In the genomic region with DNA sequence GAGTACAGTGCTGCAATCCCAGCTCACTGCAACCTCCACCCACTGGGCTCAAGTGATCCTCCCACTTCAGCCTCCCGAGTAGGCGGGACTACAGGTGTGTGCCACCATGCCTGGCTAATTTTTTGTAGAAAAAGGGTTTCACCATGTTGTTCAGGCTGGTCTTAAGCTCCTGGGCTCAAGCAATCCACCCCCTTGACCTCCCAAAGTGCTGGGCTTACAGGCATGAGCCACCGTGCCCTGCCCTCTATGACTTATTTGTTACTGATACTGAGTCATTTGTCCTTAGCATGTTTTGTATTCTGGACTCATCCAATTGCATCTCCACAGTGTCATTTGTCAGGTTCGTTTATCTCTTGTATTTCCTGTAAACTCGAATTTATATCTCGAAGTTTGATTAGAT, we compare ENCODE assay signal across 25 cellular contexts. TPM values are rescaled to one million over a fixed set of nuclear protein-coding genes. Genes with fewer than 3 reads are reported as not detected.
DNase-seq lines count a peak whose midpoint lies in the region; ATAC-seq and TF ChIP-seq lines count a peak whose summit lies in the region.
"Had no signal": no experiment of that assay in that cellular context is flagged by ENCODE, and none has a peak within 500 bp of the region (broad histone marks: within the 10 kb centered on the region; RNA-seq: fewer than 3 reads in every experiment).

No MANE protein-coding gene starts in this region.

- intact Hi-C loops in PC-3 (cut with micrococcal nuclease) = no loop called here
- intact Hi-C loops in spleen (cut with DNase I; ENCODE audit: low total_unique reads) = no loop called here

- H3K4me1 ChIP-seq in PC-3 (ENCODE audit: insufficient read depth, low read length) (no peaks in the 10 kb centered on the region), spleen (peaks cover 0 to 15% (median 8%) of the 10 kb centered on the region in 6 donors), neuronal stem cell (ENCODE audit: control insufficient read depth in 2 of 2, insufficient read depth in 1 of 2, low read depth in 1 of 2, low read length in 2 of 2) (no peaks in the 10 kb centered on the region)
- H3K4me1 ChIP-seq: adrenal gland, gastrocnemius medialis, neural progenitor cell, upper lobe of right lung had no signal

- H3K23ac ChIP-seq in neuronal stem cell (ENCODE audit: low read depth, low read length, poor library complexity) = no peak overlapping the region

- H2BK12ac ChIP-seq in neuronal stem cell (ENCODE audit: low read length) = no peak overlapping the region

- WGBS in spleen, 5 donors = 66 to 81% (median 70%) methylated on average over 6 of the region's 6 CpGs
- WGBS in neuronal stem cell (ENCODE audit: extremely low coverage in 2 of 2, insufficient read length in 2 of 2, insufficient replicate concordance in 1 of 2), 2 donors = no CpG with 5 or more reads among the region's 6 CpGs

- no peak overlapping the region for H4K8ac ChIP-seq in neuronal stem cell (ENCODE audit: low read depth, low read length)

- DNase-seq in activated CD8-positive, alpha-beta memory T cell treated with anti-CD3 and anti-CD28 coated beads for 24 hours = peak; percentile 58
- no peak for DNase-seq in activated CD8-positive, alpha-beta memory T cell treated with anti-CD3 and anti-CD28 coated beads, Interleukin-2, amount 50 U/mL, for 4 hours
- peak; percentile 24 for DNase-seq in PC-3
- DNase-seq in activated naive CD4-positive, alpha-beta T cell treated with anti-CD3 and anti-CD28 coated beads, Interleukin-2, amount 10 ng/mL, durations not matched to agents 7 days and 5 days = peak; percentile 36
- DNase-seq in spleen = no peak
- no peak for DNase-seq in epidermal melanocyte (ENCODE audit: insufficient read length, low spot score)
- DNase-seq in HuH-7.5 (ENCODE audit: low spot score) = no peak
- DNase-seq in neuronal stem cell (ENCODE audit: low spot score) = no peak
- DNase-seq: C1 segment of cervical spinal cord, gastrocnemius medialis, IMR-90, kidney glomerular epithelial cell, MG63, NCI-H146, NCI-H82, upper lobe of right lung had no signal

- no peak overlapping the region for H3K14ac ChIP-seq in neuronal stem cell (ENCODE audit: low read length)

- H2BK15ac ChIP-seq in neuronal stem cell (ENCODE audit: low read length) = no peak overlapping the region

- H3K9me3 Mint-ChIP-seq in activated naive CD4-positive, alpha-beta T cell treated with anti-CD3 and anti-CD28 coated beads, Interleukin-2, amount 10 ng/mL, durations not matched to agents 7 days and 5 days = peaks cover 3% of the 10 kb centered on the region
- H3K9me3 Mint-ChIP-seq: dendritic cell treated with granulocyte-macrophage colony-stimulating factor and Interleukin-4, amounts not matched to agents 40 ng/mL and 50 ng/mL, for 4 days; stimulated activated memory B cell treated with anti-CD40 and anti-IgM and Interleukin-4, amounts not matched to agents 10 μg/mL and 1 μg/mL and 100 μg/mL, for 72 hours had no signal

- H3K9ac ChIP-seq in PC-3 (ENCODE audit: low read length) (no peak overlapping the region), neuronal stem cell (ENCODE audit: low read depth, low read length, poor library complexity) (no peak overlapping the region)
- H3K9ac ChIP-seq: neural progenitor cell had no signal

- peak overlapping the region; percentile 61 for H3K4me3 Mint-ChIP-seq in activated naive CD4-positive, alpha-beta T cell treated with anti-CD3 and anti-CD28 coated beads, Interleukin-2, amount 10 ng/mL, durations not matched to agents 7 days and 5 days
- H3K4me3 Mint-ChIP-seq: dendritic cell treated with granulocyte-macrophage colony-stimulating factor and Interleukin-4, amounts not matched to agents 40 ng/mL and 50 ng/mL, for 4 days; neural progenitor cell; stimulated activated memory B cell treated with anti-CD40 and anti-IgM and Interleukin-4, amounts not matched to agents 10 μg/mL and 1 μg/mL and 100 μg/mL, for 72 hours had no signal

- H3K27me3 Mint-ChIP-seq in activated naive CD4-positive, alpha-beta T cell treated with anti-CD3 and anti-CD28 coated beads, Interleukin-2, amount 10 ng/mL, durations not matched to agents 7 days and 5 days = no peaks in the 10 kb centered on the region
- H3K27me3 Mint-ChIP-seq: dendritic cell treated with granulocyte-macrophage colony-stimulating factor and Interleukin-4, amounts not matched to agents 40 ng/mL and 50 ng/mL, for 4 days; stimulated activated memory B cell treated with anti-CD40 and anti-IgM and Interleukin-4, amounts not matched to agents 10 μg/mL and 1 μg/mL and 100 μg/mL, for 72 hours had no signal

- ATAC-seq in PC-3 = 0 out of 2 replicates have a peak, but pooled peaks have one; percentile 27
- ATAC-seq: gastrocnemius medialis; Panc1; SK-N-SH treated with all-trans-retinoic acid at 6 μM for 48 hours; stimulated activated memory B cell treated with anti-CD40 and anti-IgM and Interleukin-4, amounts not matched to agents 10 μg/mL and 1 μg/mL and 100 μg/mL, for 72 hours; upper lobe of right lung had no signal

- no peaks in the 10 kb centered on the region for H3K36me3 ChIP-seq in PC-3 (ENCODE audit: low read depth, low read length)
- no peaks in the 10 kb centered on the region for H3K36me3 ChIP-seq in spleen
- H3K36me3 ChIP-seq in neuronal stem cell (replicated peaks in 1 of 2; ENCODE audit: control insufficient read depth in 2 of 2, insufficient read depth in 2 of 2, low read length in 2 of 2) = no peaks in the 10 kb centered on the region
- H3K36me3 ChIP-seq: adrenal gland, gastrocnemius medialis, MG63, neural progenitor cell, upper lobe of right lung had no signal

- BruUV-seq in PC-3 (replicated peaks; lab: Mats Ljungman, UMichigan) = no TSS peak

- H3K9me3 ChIP-seq in PC-3 (ENCODE audit: low read length) (no peaks in the 10 kb centered on the region), spleen (no peaks in the 10 kb centered on the region), neuronal stem cell (replicated peaks in 1 of 2; ENCODE audit: control insufficient read depth in 2 of 2, insufficient read depth in 1 of 2, low read depth in 1 of 2, low read length in 2 of 2) (no peaks in the 10 kb centered on the region)
- H3K9me3 ChIP-seq: adrenal gland, gastrocnemius medialis, MG63, upper lobe of right lung had no signal

- H2AFZ ChIP-seq in PC-3 (ENCODE audit: low read length) = no peak overlapping the region
- no peak overlapping the region for H2AFZ ChIP-seq in neuronal stem cell (ENCODE audit: low read length)
- H2AFZ ChIP-seq: neural progenitor cell had no signal

- no peak for TF ChIP-seq POLR2A in spleen (IDR thresholded peaks at IDR 0.05)

- no peaks in the 10 kb centered on the region for H3F3A ChIP-seq in PC-3 (ENCODE audit: low read length, unreplicated experiment)

- H3K4me1 Mint-ChIP-seq in activated naive CD4-positive, alpha-beta T cell treated with anti-CD3 and anti-CD28 coated beads, Interleukin-2, amount 10 ng/mL, durations not matched to agents 7 days and 5 days = peaks cover 63% of the 10 kb centered on the region
- H3K4me1 Mint-ChIP-seq: neural progenitor cell had no signal

- H3K79me1 ChIP-seq in neuronal stem cell (ENCODE audit: low read depth, low read length) = no peaks in the 10 kb centered on the region

- peaks cover 71% of the 10 kb centered on the region for H3K27me3 ChIP-seq in PC-3 (ENCODE audit: low read length)
- no peaks in the 10 kb centered on the region for H3K27me3 ChIP-seq in spleen (replicated peaks in 1 of 7)
- peaks cover 0 to 16% (median 1%) of the 10 kb centered on the region in 3 experiments for H3K27me3 ChIP-seq in neuronal stem cell (ENCODE audit: control insufficient read depth in 3 of 3, insufficient read depth in 3 of 3, low read depth in 1 of 3, low read length in 3 of 3)
- H3K27me3 ChIP-seq: adrenal gland, upper lobe of right lung had no signal

- no peak overlapping the region for H2AK5ac ChIP-seq in neuronal stem cell (ENCODE audit: low read depth, low read length)

- TF ChIP-seq CTCF in PC-3 (conservative IDR thresholded peaks at IDR 0.05; ENCODE audit: low read depth, low read length) (no peak), spleen (IDR thresholded peaks at IDR 0.05 in 8 of 11, conservative IDR thresholded peaks at IDR 0.05 in 3 of 11) (no peak)

- H3K9me2 ChIP-seq in PC-3 (replicated peaks; ENCODE audit: low read length) = no peaks in the 10 kb centered on the region

- H3K79me2 ChIP-seq in PC-3 (ENCODE audit: low read length) = no peaks in the 10 kb centered on the region

- no peak overlapping the region for H3K4me3 ChIP-seq in PC-3 (ENCODE audit: low read length)
- no peak overlapping the region for H3K4me3 ChIP-seq in spleen
- no peak overlapping the region for H3K4me3 ChIP-seq in neuronal stem cell (ENCODE audit: low read length in 2 of 2)
- H3K4me3 ChIP-seq: adrenal gland, gastrocnemius medialis, MG63, neural progenitor cell, upper lobe of right lung had no signal

- H2BK120ac ChIP-seq in neuronal stem cell (ENCODE audit: low read depth, low read length) = no peak overlapping the region

- H4K20me1 ChIP-seq in PC-3 (ENCODE audit: low read length) = no peaks in the 10 kb centered on the region

- H2BK5ac ChIP-seq in neuronal stem cell (ENCODE audit: low read length) = no peak overlapping the region

- H3K4ac ChIP-seq in neuronal stem cell (ENCODE audit: low read length) = no peak overlapping the region

- H3K27ac ChIP-seq in PC-3 (ENCODE audit: low read length) (no peak overlapping the region), spleen (peak overlapping the region in 5 of 8 donors; percentile 3 to 85 (median 76)), neuronal stem cell (replicated peaks; ENCODE audit: low read length) (no peak overlapping the region)
- H3K27ac ChIP-seq: adrenal gland, gastrocnemius medialis, neural progenitor cell, upper lobe of right lung had no signal

- no peak overlapping the region for H4K91ac ChIP-seq in neuronal stem cell (ENCODE audit: low read depth, low read length, poor library complexity)

- CTCF ChIA-PET in PC-3 (lab: Charles Lee) = no interaction called here
- CTCF ChIA-PET in activated naive CD4-positive, alpha-beta T cell treated with anti-CD3 and anti-CD28 coated beads, Interleukin-2, amount 10 ng/mL, durations not matched to agents 7 days and 5 days (lab: Charles Lee) = interaction anchor here (1.9 to 7.8 kb wide), 2 partner anchors 8 to 28 kb away, joined by 6 to 37 read pairs; no protein-coding TSS in a partner anchor

- peaks cover 22% of the 10 kb centered on the region for H3K36me3 Mint-ChIP-seq in activated naive CD4-positive, alpha-beta T cell treated with anti-CD3 and anti-CD28 coated beads, Interleukin-2, amount 10 ng/mL, durations not matched to agents 7 days and 5 days
- H3K36me3 Mint-ChIP-seq: neural progenitor cell; stimulated activated memory B cell treated with anti-CD40 and anti-IgM and Interleukin-4, amounts not matched to agents 10 μg/mL and 1 μg/mL and 100 μg/mL, for 72 hours had no signal

- H3K27ac Mint-ChIP-seq in activated naive CD4-positive, alpha-beta T cell treated with anti-CD3 and anti-CD28 coated beads, Interleukin-2, amount 10 ng/mL, durations not matched to agents 7 days and 5 days = peak overlapping the region; percentile 97
- H3K27ac Mint-ChIP-seq: dendritic cell treated with granulocyte-macrophage colony-stimulating factor and Interleukin-4, amounts not matched to agents 40 ng/mL and 50 ng/mL, for 4 days; neural progenitor cell; stimulated activated memory B cell treated with anti-CD40 and anti-IgM and Interleukin-4, amounts not matched to agents 10 μg/mL and 1 μg/mL and 100 μg/mL, for 72 hours had no signal

- H3K18ac ChIP-seq in neuronal stem cell (ENCODE audit: low read length) = no peak overlapping the region

- POLR2A ChIA-PET in PC-3 (lab: Charles Lee; ENCODE audit: unreplicated experiment) = no interaction called here

- H3K4me2 ChIP-seq in PC-3 (ENCODE audit: low read length) (no peak overlapping the region), neuronal stem cell (ENCODE audit: insufficient read depth, low read length, poor library complexity, severe bottlenecking) (no peak overlapping the region)
- H3K4me2 ChIP-seq: neural progenitor cell had no signal

RNA-seq across cellular contexts. Expression of a gene that starts 2.7 kb away (rescaled TPM):
- 0.58 and 0.69 TPM in 2 replicates for total RNA-seq in PC-3 (2014; rRNA removed)
- total RNA-seq in spleen = 10 to 100 TPM; 34.1 to 81.1 (median 45.6) TPM
- polyA plus RNA-seq in spleen = 10 to 100 TPM in 1 of 3 donors, 1 to 10 TPM in 2; 5.6 to 12.1 (median 8.0) TPM
- polyA plus RNA-seq in neuronal stem cell (2013, experiment 1 of 2) = not detected
- polyA plus RNA-seq in neuronal stem cell (2013, experiment 2 of 2) = not detected
- total RNA-seq: bronchial epithelial cell, epithelial cell of proximal tubule, H1, IMR-90 had no signal
- polyA plus RNA-seq: IMR-90 had no signal

RNA-seq across cellular contexts. Expression of a gene that starts 11.9 kb away (rescaled TPM):
- total RNA-seq in PC-3 (2014; rRNA removed) (not detected in 2 replicates), spleen (not detected)
- not detected for polyA plus RNA-seq in spleen
- not detected for polyA plus RNA-seq in neuronal stem cell (2013, experiment 1 of 2)
- polyA plus RNA-seq in neuronal stem cell (2013, experiment 2 of 2) = not detected
- total RNA-seq: adrenal gland, bronchial epithelial cell, epithelial cell of proximal tubule, gastrocnemius medialis, H1, IMR-90, upper lobe of right lung had no signal
- polyA plus RNA-seq: adrenal gland, H1, IMR-90 had no signal

RNA-seq across cellular contexts. Expression of a gene that starts 35.3 kb away (rescaled TPM):
- total RNA-seq in PC-3 (2014; rRNA removed) (10.6 and 14.8 TPM in 2 replicates), spleen (10 to 100 TPM in 6 of 7 donors, 1 to 10 TPM in 1; 9.5 to 15.9 (median 14.6) TPM)
- 10 to 100 TPM; 22.8 to 27.0 (median 23.5) TPM for polyA plus RNA-seq in spleen
- polyA plus RNA-seq in neuronal stem cell (2013, experiment 1 of 2) = 12.4 TPM
- 13.3 TPM for polyA plus RNA-seq in neuronal stem cell (2013, experiment 2 of 2)

Comparison
In these comparisons a context has a peak if more than half of its experiments do, and no peak if none do; other contexts are left out.
1. DNase-seq: peak in activated CD8-positive, alpha-beta memory T cell treated with anti-CD3 and anti-CD28 coated beads for 24 hours (single experiment), PC-3 (single experiment) and activated naive CD4-positive, alpha-beta T cell treated with anti-CD3 and anti-CD28 coated beads, Interleukin-2, amount 10 ng/mL, durations not matched to agents 7 days and 5 days (single experiment); none in activated CD8-positive, alpha-beta memory T cell treated with anti-CD3 and anti-CD28 coated beads, Interleukin-2, amount 50 U/mL, for 4 hours (single experiment), spleen (single experiment), epidermal melanocyte (single experiment), HuH-7.5 (single experiment) and neuronal stem cell (single experiment).
2. H3K27ac ChIP-seq: peak in spleen (5 of 8); none in PC-3 (single experiment) and neuronal stem cell (single experiment).
3. RNA of a gene that starts 2.7 kb away (total RNA-seq): 34.1 to 81.1 TPM in spleen; 0.58 to 0.69 TPM in PC-3; every median in the first group is over 10 times any median in the second.